In genomic region chr17:42750730-42751356, GRCh38 we compare ENCODE assay signal across 2 cellular contexts.
TF ChIP-seq lines count a peak whose summit lies in the region.

No MANE protein-coding gene starts in this region.

TF ChIP-seq in K562, 482 proteins besides CTCF, POLR2A, EP300 and RAD21 (continues in another document):
- no peak for TF ChIP-seq E2F1 (CRISPR knock-in tag; IDR thresholded peaks at IDR 0.05)
- TF ChIP-seq THRB (CRISPR knock-in tag; conservative IDR thresholded peaks at IDR 0.05): no peak
- TF ChIP-seq ZBTB17 (CRISPR knock-in tag; IDR thresholded peaks at IDR 0.05): no peak
- no peak for TF ChIP-seq CREB3L1 (IDR thresholded peaks at IDR 0.05; ENCODE audit: borderline replicate concordance, low read depth)
- peak; percentile 89 for TF ChIP-seq NFIC (IDR thresholded peaks at IDR 0.05)
- TF ChIP-seq ETV6 (IDR thresholded peaks at IDR 0.05; ENCODE audit: borderline replicate concordance in 1 of 2, low read depth in 2 of 2, low read length in 1 of 2): peak in 1 of 2 experiments; percentile 79; a peak in 2 of 4 replicates
- no peak for TF ChIP-seq ETV6 (CRISPR knock-in tag; IDR thresholded peaks at IDR 0.05; ENCODE audit: borderline replicate concordance)
- TF ChIP-seq ZNF140 (CRISPR knock-in tag; IDR thresholded peaks at IDR 0.05): no peak
- peak; percentile 28; the same call in 1 of the 2 replicates for TF ChIP-seq ZBTB2 (IDR thresholded peaks at IDR 0.05)
- no peak for TF ChIP-seq ZNF175 (CRISPR knock-in tag; IDR thresholded peaks at IDR 0.05; ENCODE audit: low read depth)
- no peak for TF ChIP-seq ZNF280A (IDR thresholded peaks at IDR 0.05; ENCODE audit: low read depth, partially characterized antibody)
- no peak for TF ChIP-seq ZBTB33 (CRISPR knock-in tag; IDR thresholded peaks at IDR 0.05)
- no peak for TF ChIP-seq TFAP4 (CRISPR knock-in tag; IDR thresholded peaks at IDR 0.05; ENCODE audit: borderline replicate concordance)
- no peak for TF ChIP-seq ZNF41 (CRISPR knock-in tag; conservative IDR thresholded peaks at IDR 0.05)
- TF ChIP-seq ZNF311 (CRISPR knock-in tag; IDR thresholded peaks at IDR 0.05): peak; percentile 76

TF ChIP-seq in liver, 16 proteins besides CTCF, POLR2A, EP300 and RAD21:
- TF ChIP-seq JUND (IDR thresholded peaks at IDR 0.05) (no peak), EGR1 (IDR thresholded peaks at IDR 0.05; ENCODE audit: low read depth in 2 of 2) (peak in 1 of 2 donors; percentile 14), RXRA (IDR thresholded peaks at IDR 0.05) (peak in 1 of 2 donors; percentile 21), FOXA1 (IDR thresholded peaks at IDR 0.05) (no peak), ATF3 (IDR thresholded peaks at IDR 0.05) (no peak), NR2F2 (IDR thresholded peaks at IDR 0.05) (peak; percentile 94), TAF1 (conservative IDR thresholded peaks at IDR 0.05) (no peak), SP1 (IDR thresholded peaks at IDR 0.05) (peak; percentile 32)
